In the genomic region with DNA sequence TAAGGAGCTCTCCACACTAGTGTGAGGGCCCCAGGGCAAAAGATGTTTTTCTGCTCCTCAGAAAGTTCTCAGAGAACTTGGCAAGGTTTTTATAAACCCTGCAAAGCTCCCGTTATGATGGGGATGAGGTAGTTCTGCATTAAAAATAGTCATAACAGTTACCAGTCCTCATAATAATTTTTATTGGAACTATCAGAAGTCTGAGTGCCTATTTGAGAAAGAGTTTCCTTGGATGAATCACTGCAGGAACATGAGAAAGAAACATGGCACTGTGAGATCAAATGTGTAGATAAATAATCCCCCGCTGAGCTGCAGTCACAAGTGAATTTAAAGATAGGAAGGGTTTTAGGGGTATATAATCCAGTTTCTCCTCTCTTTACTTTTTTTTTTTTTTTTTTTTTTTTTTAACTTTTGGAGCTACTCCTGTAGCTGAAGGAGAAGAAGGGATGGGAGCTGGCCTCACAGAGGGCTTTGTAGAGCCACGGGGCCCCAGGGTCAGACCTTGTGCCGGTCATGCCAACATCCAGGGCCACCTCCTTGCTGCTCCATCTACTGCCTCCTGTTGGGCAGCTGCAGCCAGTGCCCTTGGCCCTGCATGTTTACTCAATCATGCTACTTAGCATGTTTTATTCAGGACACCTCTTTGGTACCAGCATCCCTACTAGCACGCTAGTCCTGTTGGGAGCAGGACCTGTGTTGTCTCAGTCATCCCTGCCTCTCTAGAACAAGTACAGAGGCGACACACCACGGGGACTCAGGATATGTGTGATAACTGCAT, we compare ENCODE assay signal across 10 cellular contexts. TPM values are rescaled to one million over a fixed set of nuclear protein-coding genes. Genes with fewer than 3 reads are reported as not detected.
DNase-seq lines count a peak whose midpoint lies in the region; ATAC-seq and TF ChIP-seq lines count a peak whose summit lies in the region.
"Had no signal": no experiment of that assay in that cellular context is flagged by ENCODE, and none has a peak within 500 bp of the region (broad histone marks: within the 10 kb centered on the region; RNA-seq: fewer than 3 reads in every experiment).

No MANE protein-coding gene starts in this region.

- peaks cover 17% of the 10 kb centered on the region for H3K36me3 Mint-ChIP-seq in T-helper 17 cell (ENCODE audit: low read depth)

- H3K36me3 ChIP-seq in esophagus (ENCODE audit: control insufficient read depth in 2 of 2, insufficient read depth in 2 of 2, low read length in 1 of 2) (peaks cover 0 to 8% of the 10 kb centered on the region in 2 donors), stomach (peaks cover 0 to 12% (median 4%) of the 10 kb centered on the region in 4 donors)

- WGBS in esophagus, 2 donors: 78 to 81% methylated on average over 7 of the region's 7 CpGs
- 68 to 87% (median 82%) methylated on average over 6 to 7 of the region's 7 CpGs for WGBS in stomach, 5 donors

- H3K27ac ChIP-seq in esophagus (ENCODE audit: low read depth in 2 of 2, low read length in 1 of 2) (peak overlapping the region; percentile 14 to 57), stomach (peak overlapping the region in 3 of 5 donors; percentile 44 to 65 (median 55))

- DNase-seq in activated CD4-positive, alpha-beta T cell treated with anti-CD3 and anti-CD28 coated beads for 48 hours: peak; percentile 46
- no peak for DNase-seq in activated CD4-positive, alpha-beta T cell treated with anti-CD3 and anti-CD28 coated beads, Interleukin-2, amount 50 U/mL, for 4 hours
- DNase-seq in T-helper 17 cell: no peak
- DNase-seq in stomach: no peak
- no peak for DNase-seq in NCI-H2107 treated with DMSO at 0.1 percent for 48 hours (lab: John Stamatoyannopoulos, UW; ENCODE audit: unreplicated experiment)
- DNase-seq: ACHN had no signal

- no peaks in the 10 kb centered on the region for H3K27me3 Mint-ChIP-seq in T-helper 17 cell

- no peak overlapping the region for H3K4me3 ChIP-seq in esophagus (ENCODE audit: low read depth in 1 of 2, low read length in 2 of 2)
- H3K4me3 ChIP-seq in stomach: no peak overlapping the region
- H3K4me3 ChIP-seq: K562 had no signal

- intact Hi-C loops in stomach (cut with DNase I; ENCODE audit: low total_unique reads): loop anchor here (5.0 kb wide), 1 partner anchor 122 kb away; no protein-coding TSS in a partner anchor

- ATAC-seq in T-helper 17 cell (no peak), GM19328 (IDR thresholded peaks at IDR 0.05; ENCODE audit: unreplicated experiment) (no peak), HG03469 (IDR thresholded peaks at IDR 0.05; ENCODE audit: unreplicated experiment) (no peak)
- ATAC-seq: K562 had no signal

- no peaks in the 10 kb centered on the region for H3K27me3 ChIP-seq in esophagus (ENCODE audit: control insufficient read depth in 1 of 2, insufficient read depth in 2 of 2, low read length in 2 of 2)
- H3K27me3 ChIP-seq in stomach: no peaks in the 10 kb centered on the region

- no peak for TF ChIP-seq EP300 in stomach (IDR thresholded peaks at IDR 0.05)

- H3K27ac Mint-ChIP-seq in T-helper 17 cell: peak overlapping the region; percentile 98

- peak overlapping the region; percentile 94 for H3K4me3 Mint-ChIP-seq in T-helper 17 cell

- no peaks in the 10 kb centered on the region for H3K9me3 ChIP-seq in T-helper 17 cell (ENCODE audit: control insufficient read depth, low read length, poor library complexity, severe bottlenecking)
- H3K9me3 ChIP-seq in esophagus (ENCODE audit: control insufficient read depth in 2 of 2, insufficient read depth in 1 of 2, low read depth in 1 of 2, low read length in 1 of 2): no peaks in the 10 kb centered on the region
- H3K9me3 ChIP-seq in stomach: no peaks in the 10 kb centered on the region

- no peak for TF ChIP-seq POLR2A in stomach (IDR thresholded peaks at IDR 0.05)

- H3K4me1 ChIP-seq in esophagus (ENCODE audit: control insufficient read depth in 2 of 2, insufficient read depth in 2 of 2, low read length in 1 of 2) (peaks cover 2 to 12% of the 10 kb centered on the region in 2 donors), stomach (peaks cover 22 to 67% (median 57%) of the 10 kb centered on the region in 4 donors)

- peaks cover 78% of the 10 kb centered on the region for H3K4me1 Mint-ChIP-seq in T-helper 17 cell

- no peak for TF ChIP-seq CTCF in stomach (IDR thresholded peaks at IDR 0.05)

RNA-seq across cellular contexts. Expression of a gene that starts 39.5 kb away (rescaled TPM):
- total RNA-seq in T-helper 17 cell (100 to 1,000 TPM; 793 to 831 TPM), stomach (100 to 1,000 TPM in 1 of 5 donors, 10 to 100 TPM in 4; 23.3 to 111 (median 32.6) TPM)
- polyA plus RNA-seq in esophagus (10 to 100 TPM; 25.3 to 41.9 TPM), stomach (10 to 100 TPM; 35.7 to 64.9 (median 43.7) TPM)

RNA-seq across cellular contexts. Expression of a gene that starts 54.7 kb away (rescaled TPM):
- total RNA-seq in T-helper 17 cell (under 1 TPM in 1 of 2 donors, not detected in 1; 0.30 TPM), stomach (10 to 100 TPM in 4 of 5 donors, 1 to 10 TPM in 1; 1.2 to 53.0 (median 25.0) TPM)
- polyA plus RNA-seq in esophagus (10 to 100 TPM; 24.7 to 41.8 TPM), stomach (1 to 10 TPM; 4.3 to 8.6 (median 7.7) TPM)

Comparison
In these comparisons a context has a peak if more than half of its experiments do, and no peak if none do; other contexts are left out.
1. RNA of a gene that starts 39.5 kb away (total RNA-seq): 793 to 831 TPM in T-helper 17 cell; 23.3 to 111 TPM in stomach; every median in the first group is over 4 times any median in the second.